ENCODE assay signal across 28 cellular contexts in genomic region chr5:62273691-62274090, GRCh38.
"Had no signal": no experiment of that assay in that cellular context is flagged by ENCODE, and none has a peak within 500 bp of the region (broad histone marks: within the 10 kb centered on the region; RNA-seq: fewer than 3 reads in every experiment).

No MANE protein-coding gene starts in this region.

- H3K36me3 ChIP-seq: esophagus squamous epithelium, neutrophil, tibial nerve had no signal

- DNase-seq: activated CD4-positive, alpha-beta T cell treated with anti-CD3 and anti-CD28 coated beads for 4 hours; activated CD4-positive, alpha-beta T cell treated with anti-CD3 and anti-CD28 coated beads, Interleukin-2, amount 50 U/mL, for 48 hours; activated CD4-positive, CD25-positive, alpha-beta regulatory T cell; activated CD8-positive, alpha-beta memory T cell treated with anti-CD3 and anti-CD28 coated beads, Interleukin-2, amount 50 U/mL, for 4 hours; activated effector memory CD4-positive, alpha-beta T cell treated with anti-CD3 and anti-CD28 coated beads, Interleukin-2, amount 50 U/mL, for 16 hours; activated naive CD4-positive, alpha-beta T cell treated with anti-CD3 and anti-CD28 coated beads for 36 hours; activated naive CD8-positive, alpha-beta T cell treated with anti-CD3 and anti-CD28 coated beads, Interleukin-2, amount 10 ng/mL, durations not matched to agents 7 days and 5 days; activated T-cell treated with anti-CD3 and anti-CD28 coated beads, Interleukin-2, amount 50 U/mL, for 1 hour; amniotic stem cell; dermis blood vessel endothelial cell; effector CD4-positive, alpha-beta T cell; esophagus squamous epithelium; foreskin melanocyte; left cardiac atrium; left ventricle myocardium superior; naive B cell; nephron progenitor cell; retina; small intestine; stimulated activated CD4-positive, alpha-beta T cell treated with anti-CD3 and anti-CD28 coated beads, Interleukin-4, amount 100 ng/mL, for 4 hours; stimulated activated CD8-positive, alpha-beta memory T cell treated with anti-CD3 and anti-CD28 coated beads, Interleukin-4, amount 100 ng/mL, for 48 hours; stimulated activated naive CD4-positive, alpha-beta T cell had no signal

- H3K4me1 Mint-ChIP-seq: naive B cell had no signal

- ATAC-seq: left cardiac atrium, left ventricle myocardium superior, sciatic nerve had no signal

- H3K4me3 ChIP-seq: esophagus squamous epithelium, tibial nerve had no signal

- H3K4me1 ChIP-seq: tibial nerve had no signal

- H3K27ac ChIP-seq: epithelial cell of prostate, esophagus squamous epithelium, neutrophil, tibial nerve had no signal

- H3K27me3 Mint-ChIP-seq: activated naive CD8-positive, alpha-beta T cell treated with anti-CD3 and anti-CD28 coated beads, Interleukin-2, amount 10 ng/mL, durations not matched to agents 7 days and 5 days; progenitor cell of endocrine pancreas had no signal

- H3K27ac Mint-ChIP-seq: activated naive CD4-positive, alpha-beta T cell treated with anti-CD3 and anti-CD28 coated beads for 36 hours; activated naive CD8-positive, alpha-beta T cell treated with anti-CD3 and anti-CD28 coated beads, Interleukin-2, amount 10 ng/mL, durations not matched to agents 7 days and 5 days; activated T-helper 1 cell treated with anti-CD3 and anti-CD28 coated beads, Interleukin-12 subunit alpha, Interleukin-12 subunit beta, Interleukin-2, Interleukin-4 antibody, amounts not matched to agents 30 ng/mL and 10 ng/mL and 1 ng/mL, durations not matched to agents 14 hours and 24 hours and 36 hours; nephron progenitor cell; progenitor cell of endocrine pancreas had no signal

- H3K36me3 Mint-ChIP-seq: naive B cell had no signal

- H3K27me3 ChIP-seq: esophagus squamous epithelium, neutrophil, tibial nerve had no signal

- H3K9me3 Mint-ChIP-seq: activated naive CD4-positive, alpha-beta T cell treated with anti-CD3 and anti-CD28 coated beads for 36 hours; naive B cell; nephron progenitor cell had no signal

- H3K4me3 Mint-ChIP-seq: activated naive CD4-positive, alpha-beta T cell treated with anti-CD3 and anti-CD28 coated beads for 36 hours; activated naive CD8-positive, alpha-beta T cell treated with anti-CD3 and anti-CD28 coated beads, Interleukin-2, amount 10 ng/mL, durations not matched to agents 7 days and 5 days; activated T-helper 1 cell treated with anti-CD3 and anti-CD28 coated beads, Interleukin-12 subunit alpha, Interleukin-12 subunit beta, Interleukin-2, Interleukin-4 antibody, amounts not matched to agents 30 ng/mL and 10 ng/mL and 1 ng/mL, durations not matched to agents 14 hours and 24 hours and 36 hours; naive B cell; nephron progenitor cell had no signal

- H3K9me3 ChIP-seq: esophagus squamous epithelium, neutrophil, tibial nerve had no signal
